1 cellular context compared by ENCODE assay signal in the genomic region with DNA sequence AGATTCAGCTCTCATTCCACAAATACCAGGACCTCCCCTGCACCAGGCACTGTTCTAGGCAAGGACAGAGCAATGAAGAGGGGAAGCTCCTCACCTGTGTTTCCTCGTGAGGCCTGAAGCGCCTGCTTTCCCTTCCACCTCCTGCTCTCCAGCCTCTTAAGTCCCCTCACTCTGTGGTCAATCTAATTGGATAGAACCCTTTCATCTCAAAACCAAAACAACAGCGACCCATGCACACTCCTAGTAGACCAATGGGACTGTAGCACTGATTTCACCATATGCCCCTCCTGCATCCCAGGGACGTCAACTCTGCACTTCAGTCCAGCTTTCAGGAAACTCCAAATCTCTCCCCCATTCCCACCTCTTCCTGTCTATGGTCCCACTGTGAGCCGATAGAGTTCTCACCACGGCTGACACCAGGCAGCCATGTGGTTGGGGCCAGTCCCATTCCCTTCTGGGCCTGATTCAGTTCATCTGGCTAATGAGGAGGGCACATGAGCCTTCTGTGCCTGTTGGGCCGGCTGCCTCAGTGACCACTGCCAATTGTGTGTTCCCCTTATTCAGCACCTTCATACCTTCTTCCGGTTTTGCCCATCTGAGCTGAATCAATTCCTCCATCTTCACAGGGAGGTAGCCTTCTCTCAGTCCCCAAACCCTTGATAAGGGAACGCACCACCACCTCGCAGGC.
TF ChIP-seq lines count a peak whose summit lies in the region.

No MANE protein-coding gene starts in this region.

TF ChIP-seq in WTC11, 78 proteins besides CTCF, POLR2A, EP300 and RAD21 (continued from another document):
- TF ChIP-seq, protein P1, sequence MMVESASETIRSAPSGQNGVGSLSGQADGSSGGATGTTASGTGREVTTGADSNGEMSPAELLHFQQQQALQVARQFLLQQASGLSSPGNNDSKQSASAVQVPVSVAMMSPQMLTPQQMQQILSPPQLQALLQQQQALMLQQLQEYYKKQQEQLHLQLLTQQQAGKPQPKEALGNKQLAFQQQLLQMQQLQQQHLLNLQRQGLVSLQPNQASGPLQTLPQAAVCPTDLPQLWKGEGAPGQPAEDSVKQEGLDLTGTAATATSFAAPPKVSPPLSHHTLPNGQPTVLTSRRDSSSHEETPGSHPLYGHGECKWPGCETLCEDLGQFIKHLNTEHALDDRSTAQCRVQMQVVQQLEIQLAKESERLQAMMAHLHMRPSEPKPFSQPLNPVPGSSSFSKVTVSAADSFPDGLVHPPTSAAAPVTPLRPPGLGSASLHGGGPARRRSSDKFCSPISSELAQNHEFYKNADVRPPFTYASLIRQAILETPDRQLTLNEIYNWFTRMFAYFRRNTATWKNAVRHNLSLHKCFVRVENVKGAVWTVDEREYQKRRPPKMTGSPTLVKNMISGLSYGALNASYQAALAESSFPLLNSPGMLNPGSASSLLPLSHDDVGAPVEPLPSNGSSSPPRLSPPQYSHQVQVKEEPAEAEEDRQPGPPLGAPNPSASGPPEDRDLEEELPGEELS (CRISPR knock-in tag; IDR thresholded peaks at IDR 0.05): no peak
- TF ChIP-seq USF1 (CRISPR knock-in tag; IDR thresholded peaks at IDR 0.05) (no peak), JAZF1 (CRISPR knock-in tag; IDR thresholded peaks at IDR 0.05) (no peak), RORB (CRISPR knock-in tag; IDR thresholded peaks at IDR 0.05) (no peak), ELF4 (CRISPR knock-in tag; IDR thresholded peaks at IDR 0.05; ENCODE audit: low read depth) (no peak)
